ENCODE assay signal across 8 cellular contexts in the genomic region with DNA sequence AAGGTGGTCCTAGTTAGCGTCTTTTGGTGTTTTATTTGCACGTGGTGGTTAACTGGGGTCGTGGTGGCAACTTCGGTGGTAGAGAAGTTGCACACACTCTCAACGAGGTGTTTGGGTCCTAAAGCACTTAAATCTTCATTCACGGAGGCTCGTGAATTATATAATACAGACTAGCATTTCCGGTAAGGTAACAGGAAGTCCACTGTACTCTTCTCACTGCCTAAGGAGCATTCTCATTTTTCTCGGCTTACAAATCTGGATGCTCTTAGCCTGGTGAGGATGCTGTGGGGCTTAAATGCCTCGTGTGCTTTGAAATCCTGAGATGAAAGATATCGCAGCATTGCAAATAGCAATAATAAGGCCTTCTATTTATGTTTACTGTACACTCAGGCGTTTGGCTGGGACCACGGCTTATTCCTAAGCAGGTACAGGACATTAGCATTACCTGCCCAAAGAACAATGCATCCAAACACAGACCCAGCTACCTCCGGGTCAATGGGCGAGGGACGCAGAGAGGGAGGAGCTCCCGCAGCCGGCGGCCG. TPM values are rescaled to one million over a fixed set of nuclear protein-coding genes. Genes with fewer than 3 reads are reported as not detected.
DNase-seq lines count a peak whose midpoint lies in the region; ATAC-seq and TF ChIP-seq lines count a peak whose summit lies in the region.

No MANE protein-coding gene starts in this region.

- H2BK12ac ChIP-seq in H9 (ENCODE audit: insufficient read length, low read depth, low read length) = no peak overlapping the region

- H3T11ph ChIP-seq in H9 (ENCODE audit: low read length) = no peak overlapping the region

- H3K4me3 ChIP-seq in NT2/D1 (ENCODE audit: insufficient read length, low read depth) (peak overlapping the region; percentile 88), cardiac fibroblast (replicated peaks in 1 of 2; ENCODE audit: low read depth in 2 of 2, low read length in 2 of 2) (peak overlapping the region; percentile 89 to 94), liver (ENCODE audit: low read depth in 1 of 3, low read length in 3 of 3) (peak overlapping the region; percentile 86 to 93 (median 92)), tibial nerve (peak overlapping the region; percentile 59 to 94 (median 84))

- H2AFZ ChIP-seq in H9 (ENCODE audit: low read length) = no peak overlapping the region

- H2BK120ac ChIP-seq in H9 (ENCODE audit: low read depth, low read length, poor library complexity, severe bottlenecking) = no peak overlapping the region

- H3K9ac ChIP-seq in H9 (ENCODE audit: extremely low read depth, insufficient read length, low read length) (peak overlapping the region; percentile 85), NT2/D1 (ENCODE audit: insufficient read length, low read depth) (peak overlapping the region; percentile 98), liver (ENCODE audit: low read depth in 1 of 2, low read length in 2 of 2) (peak overlapping the region; percentile 89 to 96)

- H3K14ac ChIP-seq in H9 (ENCODE audit: insufficient read depth, low read length) = peak overlapping the region; percentile 55

- H3K23ac ChIP-seq in H9 (ENCODE audit: insufficient read length, low read depth, low read length) = no peak overlapping the region

- peak overlapping the region; percentile 54 to 96 (median 96); a peak in 6 of 7 replicates for H3K27ac Mint-ChIP-seq in H9

- H3K4me1 Mint-ChIP-seq in H9 = peaks cover 38 to 43% of the 10 kb centered on the region in 2 experiments

- H2BK15ac ChIP-seq in H9 (ENCODE audit: low read depth, low read length) = no peak overlapping the region

- H3K79me1 ChIP-seq in H9 (ENCODE audit: insufficient read depth, low read depth, low read length, poor library complexity, severe bottlenecking) = no peaks in the 10 kb centered on the region

- H4K5ac ChIP-seq in H9 (ENCODE audit: insufficient read length, low read depth, low read length) = peak overlapping the region; percentile 15

- H4K91ac ChIP-seq in H9 (ENCODE audit: insufficient read length, low read depth, low read length) = no peak overlapping the region

- no peaks in the 10 kb centered on the region; a peak in 1 of 5 replicates for H3K9me3 Mint-ChIP-seq in H9

- H3K27ac ChIP-seq in H9 (ENCODE audit: insufficient read length, low read depth, low read length) (no peak overlapping the region), liver (ENCODE audit: low read depth in 1 of 2, low read length in 2 of 2) (peak overlapping the region; percentile 65 to 99), tibial nerve (peak overlapping the region; percentile 55 to 99 (median 97))

- H4K8ac ChIP-seq in H9 (replicated peaks; ENCODE audit: insufficient read length, low read depth, low read length) = no peak overlapping the region

- no peak overlapping the region for H2BK20ac ChIP-seq in H9 (ENCODE audit: low read depth, low read length, poor library complexity, severe bottlenecking)

- TF ChIP-seq EP300 in tibial nerve (IDR thresholded peaks at IDR 0.05) = no peak

- H3K27me3 ChIP-seq in H9 (ENCODE audit: insufficient read depth, low read length) (no peaks in the 10 kb centered on the region), NT2/D1 (ENCODE audit: insufficient read depth, insufficient read length) (no peaks in the 10 kb centered on the region), liver (ENCODE audit: control insufficient read depth in 4 of 4, insufficient read depth in 4 of 4, low read length in 3 of 4) (no peaks in the 10 kb centered on the region), tibial nerve (no peaks in the 10 kb centered on the region)

- no CpG with 5 or more reads among the region's 20 CpGs for WGBS in H9 (ENCODE audit: extremely low coverage, insufficient read length, low lambda C conversion rate)
- 5% methylated on average over 20 of the region's 20 CpGs for WGBS in liver
- WGBS in tibial nerve, 2 donors = 2 to 6% methylated on average over 13 to 16 of the region's 20 CpGs

- no peak for TF ChIP-seq RAD21 in liver (IDR thresholded peaks at IDR 0.05)

- peaks cover 8% of the 10 kb centered on the region for H3K23me2 ChIP-seq in H9 (ENCODE audit: insufficient read length, low read depth, low read length, poor library complexity, severe bottlenecking)

- ATAC-seq in activated CD4-positive, CD25-positive, alpha-beta regulatory T cell treated with anti-CD3 and anti-CD28 coated beads, Interleukin-2, amount 50 U/mL, for 24 hours = no peak

- TF ChIP-seq CTCF in H9 (conservative IDR thresholded peaks at IDR 0.05) = no peak
- no peak for TF ChIP-seq CTCF in cardiac fibroblast (IDR thresholded peaks at IDR 0.05; ENCODE audit: low read depth, low read length)
- TF ChIP-seq CTCF in liver (IDR thresholded peaks at IDR 0.05; ENCODE audit: low read depth, low read length, missing input control) = no peak
- no peak for TF ChIP-seq CTCF in tibial nerve (IDR thresholded peaks at IDR 0.05)

- no peaks in the 10 kb centered on the region for H4K20me1 ChIP-seq in H9 (ENCODE audit: control insufficient read depth, insufficient read depth, insufficient read length)

- H3K79me2 ChIP-seq in H9 (ENCODE audit: insufficient read depth, low read length) = peaks cover 15% of the 10 kb centered on the region; the same call in 1 of the 2 replicates

- H2BK5ac ChIP-seq in H9 (ENCODE audit: insufficient read length, low read length) = no peak overlapping the region

- H3K4me2 ChIP-seq in H9 (ENCODE audit: insufficient read depth, insufficient read length, low read length) = peak overlapping the region; percentile 97

- no peak overlapping the region for H3K56ac ChIP-seq in H9 (ENCODE audit: insufficient read length, low read depth, low read length)

- H3K4ac ChIP-seq in H9 (ENCODE audit: low read depth, low read length) = no peak overlapping the region

- H3K4me1 ChIP-seq in H9 (ENCODE audit: insufficient read depth, low read length) (peaks cover 2% of the 10 kb centered on the region), NT2/D1 (ENCODE audit: insufficient read depth, insufficient read length) (no peaks in the 10 kb centered on the region), liver (ENCODE audit: control insufficient read depth in 4 of 4, insufficient read depth in 4 of 4, low read length in 3 of 4) (peaks cover 7 to 42% (median 16%) of the 10 kb centered on the region in 4 donors), tibial nerve (peaks cover 0 to 42% (median 18%) of the 10 kb centered on the region in 4 donors)

- DNase-seq in DMS53 treated with DMSO at 0.1 percent for 48 hours (lab: John Stamatoyannopoulos, UW; ENCODE audit: unreplicated experiment) = peak; percentile 66
- no peak for DNase-seq in H9
- DNase-seq in NT2/D1 (ENCODE audit: low read depth, low spot score) = no peak
- peak; percentile 19 to 35 for DNase-seq in cardiac fibroblast (ENCODE audit: low read depth in 2 of 2)
- no peak for DNase-seq in tibial nerve (ENCODE audit: low spot score in 2 of 2)
- no peak for DNase-seq in T-helper 9 cell

- H3K36me3 ChIP-seq in NT2/D1 (ENCODE audit: insufficient read depth, insufficient read length, low read length) (peaks cover 48% of the 10 kb centered on the region), liver (ENCODE audit: control insufficient read depth in 4 of 4, insufficient read depth in 3 of 4, low read depth in 1 of 4, low read length in 3 of 4) (peaks cover 3 to 19% (median 9%) of the 10 kb centered on the region in 4 donors), tibial nerve (peaks cover 0 to 16% (median 6%) of the 10 kb centered on the region in 3 donors)

- H3K36me3 Mint-ChIP-seq in H9 (ENCODE audit: insufficient read depth in 1 of 3, low read depth in 3 of 3) = peaks cover 33 to 47% (median 42%) of the 10 kb centered on the region in 3 experiments

- peak overlapping the region; percentile 47 for H3K18ac ChIP-seq in H9 (ENCODE audit: insufficient read length, low read depth, low read length)

- H3K9me3 ChIP-seq in H9 (ENCODE audit: control insufficient read depth, low read depth, low read length) (no peaks in the 10 kb centered on the region), NT2/D1 (ENCODE audit: insufficient read depth, low read length) (no peaks in the 10 kb centered on the region), liver (ENCODE audit: control insufficient read depth in 4 of 4, low read length in 3 of 4) (no peaks in the 10 kb centered on the region), tibial nerve (no peaks in the 10 kb centered on the region)

- H3K4me3 Mint-ChIP-seq in H9 = peak overlapping the region; percentile 87 to 91

- H3K27me3 Mint-ChIP-seq in H9 (ENCODE audit: low read depth) = no peaks in the 10 kb centered on the region

- no peak for TF ChIP-seq POLR2A in tibial nerve (IDR thresholded peaks at IDR 0.05)

- H2AK5ac ChIP-seq in H9 (ENCODE audit: insufficient read length, low read length) = no peak overlapping the region

TF ChIP-seq in liver, 16 proteins besides CTCF, POLR2A, EP300 and RAD21:
- no peak for TF ChIP-seq TAF1 (conservative IDR thresholded peaks at IDR 0.05)
- TF ChIP-seq GABPA (IDR thresholded peaks at IDR 0.05 in 1 of 2, conservative IDR thresholded peaks at IDR 0.05 in 1 of 2) = peak; percentile 34 to 58
- TF ChIP-seq ZBTB33 (IDR thresholded peaks at IDR 0.05) = no peak
- no peak for TF ChIP-seq HNF4G (IDR thresholded peaks at IDR 0.05)
- no peak for TF ChIP-seq FOXA2 (IDR thresholded peaks at IDR 0.05)

RNA-seq across cellular contexts. Expression of gene DNAJA2, which starts 1.0 kb away (rescaled TPM):
- total RNA-seq in H9 (2021) (102 and 107 TPM in 2 replicates), liver (10 to 100 TPM; 22.7 to 32.8 TPM), tibial nerve (10 to 100 TPM; 27.2 to 48.5 (median 31.7) TPM)
- polyA plus RNA-seq in liver = 10 to 100 TPM; 23.9 to 27.1 TPM

Comparison
In these comparisons a context has a peak if more than half of its experiments do, and no peak if none do; other contexts are left out.
1. DNase-seq: peak in DMS53 treated with DMSO at 0.1 percent for 48 hours (single experiment) and cardiac fibroblast (2 of 2); none in H9 (single experiment), NT2/D1 (single experiment), tibial nerve (0 of 2) and T-helper 9 cell (single experiment).
2. Peak in every context shown above with its lines, with median percentiles within 50 percentile points of each other: H3K9ac ChIP-seq and H3K4me3 ChIP-seq.